ENCODE assay signal across 9 cellular contexts in genomic region chr1:107196973-107197562, GRCh38. TPM values are rescaled to one million over a fixed set of nuclear protein-coding genes. Genes with fewer than 3 reads are reported as not detected.
DNase-seq lines count a peak whose midpoint lies in the region; ATAC-seq and TF ChIP-seq lines count a peak whose summit lies in the region.
"Had no signal": no experiment of that assay in that cellular context is flagged by ENCODE, and none has a peak within 500 bp of the region (broad histone marks: within the 10 kb centered on the region; RNA-seq: fewer than 3 reads in every experiment).

No MANE protein-coding gene starts in this region.

- H4K20me1 ChIP-seq in fibroblast of lung (ENCODE audit: control insufficient read depth, extremely low read depth, insufficient read depth, low read length): no peaks in the 10 kb centered on the region

- no peak overlapping the region for H3K4me3 ChIP-seq in fibroblast of lung (replicated peaks in 1 of 4; ENCODE audit: control extremely low read depth in 1 of 4, insufficient read depth in 1 of 4, low read depth in 3 of 4, low read length in 4 of 4)
- no peak overlapping the region for H3K4me3 ChIP-seq in effector memory CD4-positive, alpha-beta T cell (ENCODE audit: insufficient read depth, low read depth, low read length, poor library complexity, severe bottlenecking)

- no peak overlapping the region for H3K27ac ChIP-seq in fibroblast of lung (ENCODE audit: insufficient read depth, low read length)
- H3K27ac ChIP-seq in effector memory CD4-positive, alpha-beta T cell (ENCODE audit: insufficient read depth, low read length, poor library complexity, severe bottlenecking): no peak overlapping the region

- no peaks in the 10 kb centered on the region for H3K36me3 ChIP-seq in fibroblast of lung (ENCODE audit: control insufficient read depth, insufficient read depth, low read length)
- no peaks in the 10 kb centered on the region for H3K36me3 ChIP-seq in effector memory CD4-positive, alpha-beta T cell (ENCODE audit: control insufficient read depth, insufficient read depth, low read length)

- peak in 1 of 2 donors; percentile 45 for TF ChIP-seq CTCF in fibroblast of lung (conservative IDR thresholded peaks at IDR 0.05 in 1 of 2, IDR thresholded peaks at IDR 0.05 in 1 of 2; ENCODE audit: low read depth in 1 of 2, low read length in 2 of 2)

- no peak overlapping the region for H3K4me2 ChIP-seq in fibroblast of lung (ENCODE audit: extremely low read depth, insufficient read depth, low read length)

- H3K4me1 ChIP-seq in fibroblast of lung (ENCODE audit: control insufficient read depth, extremely low read depth, insufficient read depth, low read length): no peaks in the 10 kb centered on the region
- no peaks in the 10 kb centered on the region for H3K4me1 ChIP-seq in effector memory CD4-positive, alpha-beta T cell (ENCODE audit: control insufficient read depth, insufficient read depth, low read length, poor library complexity, severe bottlenecking)

- H2AFZ ChIP-seq in fibroblast of lung (ENCODE audit: low read length): no peak overlapping the region

- no peaks in the 10 kb centered on the region for H3K9me3 ChIP-seq in fibroblast of lung (ENCODE audit: control insufficient read depth, insufficient read depth, low read depth, low read length)
- peaks cover 5% of the 10 kb centered on the region for H3K9me3 ChIP-seq in effector memory CD4-positive, alpha-beta T cell (ENCODE audit: control insufficient read depth, low read length)

- no peak overlapping the region for H3K9ac ChIP-seq in fibroblast of lung (ENCODE audit: insufficient read depth, low read length)

- ATAC-seq in GM18870 (IDR thresholded peaks at IDR 0.05; ENCODE audit: unreplicated experiment): peak; percentile 96
- peak; percentile 90 for ATAC-seq in HG02970 (IDR thresholded peaks at IDR 0.05; ENCODE audit: low FRiP score, unreplicated experiment)
- ATAC-seq: T-cell had no signal

- H3K27me3 ChIP-seq in fibroblast of lung (ENCODE audit: control insufficient read depth, insufficient read depth, low read length): no peaks in the 10 kb centered on the region
- no peaks in the 10 kb centered on the region for H3K27me3 ChIP-seq in effector memory CD4-positive, alpha-beta T cell (replicated peaks; ENCODE audit: control insufficient read depth, insufficient read depth, low read length, poor library complexity, severe bottlenecking)

- no peaks in the 10 kb centered on the region for H3K79me2 ChIP-seq in fibroblast of lung (ENCODE audit: control insufficient read depth, insufficient read depth, low read length)

- DNase-seq in COR-L47 (lab: John Stamatoyannopoulos, UW): peak; percentile 21
- peak; percentile 94 for DNase-seq in NCI-H69 (lab: John Stamatoyannopoulos, UW)
- DNase-seq in fibroblast of lung (ENCODE audit: low read depth in 2 of 2): peak; percentile 11 to 32
- DNase-seq in cortex of kidney (lab: John Stamatoyannopoulos, UW): no peak
- DNase-seq in effector memory CD4-positive, alpha-beta T cell: no peak
- no peak for DNase-seq in OCI-M2 (lab: John Stamatoyannopoulos, UW; ENCODE audit: unreplicated experiment)

RNA-seq across cellular contexts. Expression of gene NTNG1, which starts 56.2 kb away (rescaled TPM):
- 4.4 and 8.6 TPM in 2 replicates for total RNA-seq in fibroblast of lung
- polyA plus RNA-seq in fibroblast of lung: 0.82 and 12.5 TPM in 2 replicates
- 0.29 and 6.8 TPM in 2 replicates for polyA plus RNA-seq in fibroblast of lung (2012)
- 5.1 TPM in 1 of 2 replicates, not detected in the other for polyA minus RNA-seq in fibroblast of lung (ENCODE audit: low replicate concordance)

Comparison
In these comparisons a context has a peak if more than half of its experiments do, and no peak if none do; other contexts are left out.
1. DNase-seq: peak in COR-L47 (single experiment), NCI-H69 (single experiment) and fibroblast of lung (2 of 2); none in cortex of kidney (single experiment), effector memory CD4-positive, alpha-beta T cell (0 of 3) and OCI-M2 (single experiment).